17 cellular contexts compared by ENCODE assay signal in the genomic region with DNA sequence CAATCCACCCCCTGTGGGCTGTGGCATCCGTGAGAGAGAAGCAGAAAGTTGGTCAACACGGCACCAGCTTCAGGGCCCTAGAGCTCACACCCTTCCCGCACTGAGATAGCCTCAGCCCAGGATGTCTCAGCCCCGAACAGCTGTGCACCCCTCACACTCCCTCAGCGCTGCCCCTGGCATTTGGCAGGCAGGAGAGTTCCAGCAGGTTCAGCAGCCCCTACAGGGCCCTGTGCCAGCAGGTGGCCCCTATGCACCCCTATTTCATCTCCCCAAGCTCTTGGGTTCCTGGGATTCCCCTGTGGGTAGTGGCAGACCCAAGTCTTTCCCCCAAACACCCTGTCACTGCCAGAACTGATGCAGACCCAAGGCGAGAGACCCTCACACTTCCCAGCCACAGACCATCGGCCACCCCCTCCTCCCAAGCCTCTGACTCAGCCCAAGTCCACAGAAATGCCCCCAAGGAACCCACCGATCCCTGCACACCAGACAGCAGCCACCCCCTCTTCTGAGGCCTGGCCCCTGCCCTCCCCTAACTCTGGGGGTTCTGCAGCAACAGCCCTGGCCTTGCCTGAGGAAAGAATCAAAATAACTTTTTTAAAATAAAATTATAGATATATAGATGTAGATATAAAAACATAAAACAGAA.
"Had no signal": no experiment of that assay in that cellular context is flagged by ENCODE, and none has a peak within 500 bp of the region (broad histone marks: within the 10 kb centered on the region; RNA-seq: fewer than 3 reads in every experiment).

No MANE protein-coding gene starts in this region.

- H3K9me3 ChIP-seq: colonic mucosa, esophagus muscularis mucosa, left ventricle myocardium inferior, psoas muscle, right lobe of liver, testis had no signal

- H3K4me1 Mint-ChIP-seq: memory B cell had no signal

- H3K27me3 ChIP-seq: colonic mucosa, esophagus muscularis mucosa, right lobe of liver, testis had no signal

- H3K27ac ChIP-seq: colonic mucosa, esophagus muscularis mucosa, left ventricle myocardium inferior, psoas muscle, right lobe of liver, testis had no signal

- H3K36me3 Mint-ChIP-seq: activated CD8-positive, alpha-beta memory T cell treated with anti-CD3 and anti-CD28 coated beads, Interleukin-2, amount 10 ng/mL, durations not matched to agents 7 days and 5 days; memory B cell; natural killer cell treated with Interleukin-12 subunit alpha and Interleukin-12 subunit beta and Interleukin-15 and Interleukin-18, amount 100 ng/mL, for 72 hours had no signal

- DNase-seq: activated CD4-positive, alpha-beta T cell treated with anti-CD3 and anti-CD28 coated beads, Interleukin-2, amount 50 U/mL, for 4 hours; activated CD8-positive, alpha-beta memory T cell treated with anti-CD3 and anti-CD28 coated beads, Interleukin-2, amount 10 ng/mL, durations not matched to agents 7 days and 5 days; activated effector memory CD4-positive, alpha-beta T cell treated with Interleukin-2 at 50 U/mL for 16 hours; activated naive CD4-positive, alpha-beta T cell treated with anti-CD3 and anti-CD28 coated beads, Interleukin-2, amount 50 U/mL, for 16 hours; activated T-cell treated with anti-CD3 and anti-CD28 coated beads, Interleukin-2, amount 50 U/mL, for 4 hours; colonic mucosa; hypothalamus; left ventricle myocardium inferior; SW 1271; testis had no signal

- H3K4me3 Mint-ChIP-seq: activated CD8-positive, alpha-beta memory T cell treated with anti-CD3 and anti-CD28 coated beads, Interleukin-2, amount 10 ng/mL, durations not matched to agents 7 days and 5 days; activated T-cell treated with anti-CD3 and anti-CD28 coated beads, Interleukin-2, amount 50 U/mL, for 4 hours; memory B cell; natural killer cell treated with Interleukin-12 subunit alpha and Interleukin-12 subunit beta and Interleukin-15 and Interleukin-18, amount 100 ng/mL, for 72 hours; stimulated activated naive CD8-positive, alpha-beta T cell treated with anti-CD3 and anti-CD28 coated beads, Interleukin-15, Interleukin-2, amounts not matched to agents 100 ng/mL and 50 ng/mL, for 24 hours; T-helper 2 cell treated with Interferon-gamma antibody and Interleukin-4, amounts not matched to agents 5 μg/mL and 100 μg/mL, for 36 hours had no signal

- H3K9me3 Mint-ChIP-seq: activated T-cell treated with anti-CD3 and anti-CD28 coated beads, Interleukin-2, amount 50 U/mL, for 4 hours; memory B cell; natural killer cell treated with Interleukin-12 subunit alpha and Interleukin-12 subunit beta and Interleukin-15 and Interleukin-18, amount 100 ng/mL, for 72 hours; stimulated activated naive CD8-positive, alpha-beta T cell treated with anti-CD3 and anti-CD28 coated beads, Interleukin-15, Interleukin-2, amounts not matched to agents 100 ng/mL and 50 ng/mL, for 24 hours; T-helper 2 cell treated with Interferon-gamma antibody and Interleukin-4, amounts not matched to agents 5 μg/mL and 100 μg/mL, for 36 hours had no signal

- H3K4me3 ChIP-seq: colonic mucosa, esophagus muscularis mucosa, left ventricle myocardium inferior, psoas muscle, right lobe of liver, testis had no signal

- H3K27me3 Mint-ChIP-seq: activated CD8-positive, alpha-beta memory T cell treated with anti-CD3 and anti-CD28 coated beads, Interleukin-2, amount 10 ng/mL, durations not matched to agents 7 days and 5 days; memory B cell; natural killer cell treated with Interleukin-12 subunit alpha and Interleukin-12 subunit beta and Interleukin-15 and Interleukin-18, amount 100 ng/mL, for 72 hours; stimulated activated naive CD8-positive, alpha-beta T cell treated with anti-CD3 and anti-CD28 coated beads, Interleukin-15, Interleukin-2, amounts not matched to agents 100 ng/mL and 50 ng/mL, for 24 hours had no signal

- H3K4me1 ChIP-seq: colonic mucosa, esophagus muscularis mucosa, left ventricle myocardium inferior, psoas muscle, right lobe of liver had no signal

- H3K36me3 ChIP-seq: colonic mucosa, esophagus muscularis mucosa, left ventricle myocardium inferior, right lobe of liver had no signal

- H3K27ac Mint-ChIP-seq: activated CD8-positive, alpha-beta memory T cell treated with anti-CD3 and anti-CD28 coated beads, Interleukin-2, amount 10 ng/mL, durations not matched to agents 7 days and 5 days; memory B cell; natural killer cell treated with Interleukin-12 subunit alpha and Interleukin-12 subunit beta and Interleukin-15 and Interleukin-18, amount 100 ng/mL, for 72 hours; stimulated activated naive CD8-positive, alpha-beta T cell treated with anti-CD3 and anti-CD28 coated beads, Interleukin-15, Interleukin-2, amounts not matched to agents 100 ng/mL and 50 ng/mL, for 24 hours; T-helper 2 cell treated with Interferon-gamma antibody and Interleukin-4, amounts not matched to agents 5 μg/mL and 100 μg/mL, for 36 hours had no signal
